In genomic region chr19:30674656-30675055, GRCh38 we compare ENCODE assay signal across 1 cellular context.
TF ChIP-seq lines count a peak whose summit lies in the region.

No MANE protein-coding gene starts in this region.

TF ChIP-seq in HepG2, 621 proteins besides CTCF, POLR2A, EP300 and RAD21 (continued from another document):
- TF ChIP-seq PBX3 (CRISPR knock-in tag; IDR thresholded peaks at IDR 0.05; ENCODE audit: borderline replicate concordance), result no peak
- no peak for TF ChIP-seq SMAD9 (CRISPR knock-in tag; IDR thresholded peaks at IDR 0.05)
- TF ChIP-seq MIXL1 (CRISPR knock-in tag; IDR thresholded peaks at IDR 0.05), result no peak
- no peak for TF ChIP-seq ATRX (CRISPR knock-in tag; IDR thresholded peaks at IDR 0.05; ENCODE audit: borderline replicate concordance)
- no peak for TF ChIP-seq RFX3 (CRISPR knock-in tag; IDR thresholded peaks at IDR 0.05)
- TF ChIP-seq DZIP1 (CRISPR knock-in tag; IDR thresholded peaks at IDR 0.05), result no peak
- TF ChIP-seq SRSF4 (IDR thresholded peaks at IDR 0.05; ENCODE audit: low read depth, low read length, poor library complexity, severe bottlenecking), result no peak
- no peak for TF ChIP-seq MTF2 (CRISPR knock-in tag; IDR thresholded peaks at IDR 0.05; ENCODE audit: borderline replicate concordance)
- TF ChIP-seq KMT2A (CRISPR knock-in tag; IDR thresholded peaks at IDR 0.05), result no peak
